ENCODE assay signal across 8 cellular contexts in the genomic region with DNA sequence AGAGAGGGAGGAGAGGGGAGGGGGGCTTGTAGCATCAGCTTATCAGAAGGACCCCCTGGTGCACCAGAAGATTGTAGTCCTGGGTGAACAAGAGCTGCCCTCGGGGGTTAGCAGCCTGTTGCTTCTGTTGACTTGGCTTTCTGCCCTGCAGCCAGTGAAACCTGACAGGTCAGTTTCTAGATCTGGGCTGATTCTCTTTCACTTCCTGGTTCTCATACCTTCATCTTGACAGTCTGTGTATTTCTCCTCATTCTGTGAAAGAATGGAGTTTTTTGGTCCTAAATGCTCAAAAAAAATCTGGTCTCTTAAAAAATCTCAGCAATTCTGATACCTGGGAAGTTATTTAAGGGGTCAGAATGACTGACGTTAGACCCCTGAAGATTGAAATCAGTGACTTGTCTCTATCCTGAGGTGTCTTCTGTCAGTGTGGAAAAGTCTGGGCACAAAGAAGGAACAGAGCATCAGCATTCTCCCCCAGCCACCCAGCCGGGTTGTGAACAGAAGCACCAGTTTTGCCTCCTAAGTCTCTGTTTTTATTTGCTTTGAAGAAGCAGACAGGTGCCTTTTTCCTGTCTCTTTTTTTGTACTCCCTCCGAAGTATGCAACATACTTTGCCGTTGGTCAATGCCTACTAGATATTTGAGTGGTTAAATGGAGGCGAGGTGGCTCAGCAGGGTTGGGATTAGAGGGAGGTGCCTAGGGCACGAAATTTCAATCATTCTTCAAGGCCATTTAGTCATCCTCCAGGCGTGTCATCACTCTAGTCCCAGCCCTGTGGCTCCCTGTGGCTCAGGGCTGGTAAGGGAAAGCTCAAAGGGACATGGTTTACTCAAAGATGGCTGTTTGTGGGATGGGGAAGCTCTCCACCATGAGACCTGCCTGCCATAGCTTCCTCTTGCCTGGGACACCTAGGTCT. TPM values are rescaled to one million over a fixed set of nuclear protein-coding genes. Genes with fewer than 3 reads are reported as not detected.
DNase-seq lines count a peak whose midpoint lies in the region; ATAC-seq and TF ChIP-seq lines count a peak whose summit lies in the region.

No MANE protein-coding gene starts in this region.

- H3K27me3 ChIP-seq in RWPE2 (ENCODE audit: insufficient read depth, poor library complexity, severe bottlenecking) (no peaks in the 10 kb centered on the region), lung (ENCODE audit: control insufficient read depth, insufficient read depth) (no peaks in the 10 kb centered on the region)

- H3K27ac ChIP-seq in RWPE2 (ENCODE audit: poor library complexity, severe bottlenecking) (peak overlapping the region; percentile 53), lung (ENCODE audit: low read depth in 1 of 2, low read length in 1 of 2) (peak overlapping the region in 1 of 2 donors; percentile 91)

- H3K9me3 ChIP-seq in RWPE2 (ENCODE audit: severe bottlenecking) (no peaks in the 10 kb centered on the region), lung (ENCODE audit: control insufficient read depth in 2 of 2, insufficient read depth in 1 of 2, low read length in 1 of 2) (no peaks in the 10 kb centered on the region)

- H3K36me3 ChIP-seq in RWPE2 (ENCODE audit: low read depth), result no peaks in the 10 kb centered on the region
- H3K36me3 ChIP-seq in lung (ENCODE audit: control insufficient read depth in 2 of 2, insufficient read depth in 2 of 2, low read length in 2 of 2), result no peaks in the 10 kb centered on the region

- H3K4me1 ChIP-seq in RWPE2 (ENCODE audit: insufficient read depth, poor library complexity, severe bottlenecking) (peaks cover 25% of the 10 kb centered on the region), lung (ENCODE audit: control insufficient read depth in 2 of 2, insufficient read depth in 2 of 2, low read length in 2 of 2) (peaks cover 0 to 12% of the 10 kb centered on the region in 2 donors)

- H3K4me3 ChIP-seq in RWPE2 (ENCODE audit: severe bottlenecking) (no peak overlapping the region), lung (no peak overlapping the region)

- 62 to 76% methylated on average over 8 of the region's 8 CpGs for whole genome bisulfite sequencing in lung, 2 donors

- DNase-seq in ELR (ENCODE audit: low read depth) (peak; percentile 35), HK-2 (ENCODE audit: unreplicated experiment) (peak; percentile 33), RWPE2 (ENCODE audit: low spot score) (peak; percentile 84), lung (ENCODE audit: low spot score) (peak; percentile 78), hippocampal formation (lab: John Stamatoyannopoulos, UW) (no peak), NCI-H2227 treated with DMSO at 0.1 percent for 48 hours (lab: John Stamatoyannopoulos, UW) (no peak)
- DNase-seq in activated effector memory CD4-positive, alpha-beta T cell treated with Interleukin-2 at 50 U/mL for 16 hours, result no peak

- TF ChIP-seq CTCF in RWPE2 (IDR thresholded peaks at IDR 0.05; ENCODE audit: poor library complexity, severe bottlenecking) (no peak), lung (IDR thresholded peaks at IDR 0.05; ENCODE audit: control extremely low read depth, extremely low read depth) (no peak)

- ATAC-seq in GM21381 (IDR thresholded peaks at IDR 0.05; ENCODE audit: unreplicated experiment) (peak; percentile 49), RWPE2 (ENCODE audit: low read depth) (peak; percentile 80), lung (ENCODE audit: insufficient read depth, low FRiP score) (no peak)

RNA-seq across cellular contexts. Expression of a gene that starts 24.0 kb away (rescaled TPM):
- 1 to 10 TPM; 6.8 to 7.5 TPM for total RNA-seq in lung
- polyA plus RNA-seq in lung, result 1 to 10 TPM; 4.3 to 6.9 TPM

Comparison
In these comparisons a context has a peak if more than half of its experiments do, and no peak if none do; other contexts are left out.
1. DNase-seq: peak in ELR (single experiment), HK-2 (single experiment), RWPE2 (single experiment) and lung (single experiment); none in hippocampal formation (0 of 2), NCI-H2227 treated with DMSO at 0.1 percent for 48 hours (single experiment) and activated effector memory CD4-positive, alpha-beta T cell treated with Interleukin-2 at 50 U/mL for 16 hours (single experiment).